In the genomic region with DNA sequence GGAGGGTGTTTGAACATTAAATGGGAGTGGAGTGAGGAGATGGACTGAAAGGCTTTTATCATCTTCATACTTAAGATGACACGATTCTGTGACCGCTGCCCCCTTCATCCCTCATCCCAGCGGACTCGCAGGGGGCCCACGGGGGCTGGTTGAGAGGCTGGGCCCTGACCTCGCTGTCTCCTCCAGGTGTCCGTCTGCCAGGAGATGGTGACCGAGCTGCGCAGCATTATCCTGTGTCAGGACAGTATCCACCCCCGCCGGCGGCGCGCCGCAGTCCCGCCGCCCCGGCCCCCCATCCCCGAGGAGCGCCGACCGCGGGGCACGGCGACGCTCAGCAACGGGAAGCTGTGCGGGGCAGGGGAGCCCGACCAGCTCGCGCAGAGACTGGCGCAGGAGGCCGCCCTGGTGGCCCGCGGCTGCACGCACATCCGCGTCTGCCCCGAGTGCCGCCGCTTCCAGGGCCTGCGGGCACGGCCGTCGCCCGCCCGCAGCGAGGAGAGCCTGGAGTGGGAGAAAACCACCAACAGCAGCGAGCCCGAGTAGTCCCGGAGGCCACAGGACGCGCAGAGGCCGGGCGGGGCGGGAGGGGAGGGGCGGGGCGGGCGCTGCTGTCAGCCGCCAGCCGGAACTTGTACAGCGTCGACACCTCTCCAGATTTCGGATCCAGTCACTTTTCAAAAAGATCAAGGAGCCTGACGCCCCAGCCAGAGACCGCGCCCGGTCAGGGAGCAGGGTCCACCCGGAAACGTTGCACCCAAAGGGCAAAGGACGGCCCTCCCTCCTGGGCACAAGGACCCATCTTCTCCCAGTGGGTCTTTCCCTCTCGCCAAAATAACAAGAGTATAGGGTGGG, we compare ENCODE assay signal across 8 cellular contexts. TPM values are rescaled to one million over a fixed set of nuclear protein-coding genes. Genes with fewer than 3 reads are reported as not detected.
A peak's percentile ranks its signal among the peaks of the same experiment; 100 is the strongest.
DNase-seq lines count a peak whose midpoint lies in the region; ATAC-seq and TF ChIP-seq lines count a peak whose summit lies in the region.

No MANE protein-coding gene starts in this region.

- H3K4me3 ChIP-seq in GM12875 (ENCODE audit: low read depth, low read length) (no peak overlapping the region), MG63 (peak overlapping the region; percentile 28)

- TF ChIP-seq CTCF in 22Rv1 (IDR thresholded peaks at IDR 0.05) (peak; percentile 67), GM12875 (IDR thresholded peaks at IDR 0.05; ENCODE audit: borderline replicate concordance, insufficient read depth, low read depth, low read length) (peak; percentile 39; the same call in 1 of the 2 replicates)

- H3K4me1 Mint-ChIP-seq in memory B cell, result peaks cover 5% of the 10 kb centered on the region

- DNase-seq in MG63, result peak; percentile 56
- peak; percentile 52 for DNase-seq in activated CD4-positive, alpha-beta T cell treated with anti-CD3 and anti-CD28 coated beads for 48 hours
- peak; percentile 84 for DNase-seq in ecto neural progenitor cell (ENCODE audit: low spot score)
- DNase-seq in memory B cell (ENCODE audit: low spot score in 2 of 2), result peak; percentile 11 to 43
- DNase-seq in stimulated activated CD8-positive, alpha-beta memory T cell treated with anti-CD3 and anti-CD28 coated beads, Interleukin-7, amount 100 ng/mL, for 48 hours (ENCODE audit: extremely low read depth in 1 of 2, low read depth in 1 of 2), result peak; percentile 2 to 9

- H3K27ac ChIP-seq in 22Rv1, result peak overlapping the region; percentile 17; the same call in 1 of the 2 replicates

- H3K27me3 Mint-ChIP-seq in memory B cell, result peaks cover 29% of the 10 kb centered on the region

- no peaks in the 10 kb centered on the region for H3K36me3 Mint-ChIP-seq in memory B cell

- H3K27ac Mint-ChIP-seq in memory B cell, result no peak overlapping the region

- no peaks in the 10 kb centered on the region for H3K9me3 ChIP-seq in MG63

- H3K27me3 ChIP-seq in MG63, result no peaks in the 10 kb centered on the region

- peak overlapping the region; percentile 84 for H3K4me3 Mint-ChIP-seq in memory B cell

- no peaks in the 10 kb centered on the region for H3K36me3 ChIP-seq in MG63

- H3K9me3 Mint-ChIP-seq in memory B cell, result no peaks in the 10 kb centered on the region

- ATAC-seq in memory B cell (ENCODE audit: low read depth) (peak; percentile 93), GM18861 (IDR thresholded peaks at IDR 0.05; ENCODE audit: unreplicated experiment) (no peak)

RNA-seq across cellular contexts. Expression of a gene that starts 38.0 kb away (rescaled TPM):
- 8.6 and 23.0 TPM in 2 replicates for total RNA-seq in MG63 (2014; rRNA removed; shearing (Covaris generic); ENCODE audit: low replicate concordance)

Comparison
In these comparisons a context has a peak if more than half of its experiments do, and no peak if none do; other contexts are left out.
1. DNase-seq: peak in every context shown above with its lines; median percentile 84 in ecto neural progenitor cell; 56 in MG63; 52 in activated CD4-positive, alpha-beta T cell treated with anti-CD3 and anti-CD28 coated beads for 48 hours; 27 in memory B cell; 6 in stimulated activated CD8-positive, alpha-beta memory T cell treated with anti-CD3 and anti-CD28 coated beads, Interleukin-7, amount 100 ng/mL, for 48 hours.